In the genomic region with DNA sequence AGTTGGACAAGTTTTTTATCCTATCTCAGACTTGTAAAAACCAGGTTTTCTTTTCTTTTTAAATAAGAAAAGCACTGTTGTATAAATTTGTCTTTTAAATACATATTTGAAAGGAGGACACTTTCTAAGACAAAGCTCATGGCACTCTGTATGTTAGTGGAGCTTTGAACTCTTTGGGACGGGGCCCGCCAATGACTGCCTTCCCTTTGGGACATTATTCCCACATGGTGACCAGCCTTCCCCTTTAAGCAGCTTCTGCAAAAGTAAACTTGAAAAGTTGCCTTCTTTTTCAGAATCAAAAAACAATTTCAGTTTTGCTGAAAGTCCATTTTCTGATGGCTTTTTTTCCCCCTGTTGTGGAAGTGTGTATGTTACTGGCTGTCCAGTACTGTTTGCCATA, we compare ENCODE assay signal across 14 cellular contexts. TPM values are rescaled to one million over a fixed set of nuclear protein-coding genes. Genes with fewer than 3 reads are reported as not detected.
DNase-seq lines count a peak whose midpoint lies in the region; ATAC-seq and TF ChIP-seq lines count a peak whose summit lies in the region.
"Had no signal": no experiment of that assay in that cellular context is flagged by ENCODE, and none has a peak within 500 bp of the region (broad histone marks: within the 10 kb centered on the region; RNA-seq: fewer than 3 reads in every experiment).

No MANE protein-coding gene starts in this region.

- H3K79me2 ChIP-seq in DOHH2 (ENCODE audit: control insufficient read depth, low read length) (peaks cover 86% of the 10 kb centered on the region), SU-DHL-6 (ENCODE audit: insufficient read depth, low read length) (peaks cover 73% of the 10 kb centered on the region)

- H3K4me3 ChIP-seq in DOHH2 (ENCODE audit: low read length) (peak overlapping the region; percentile 81), SU-DHL-6 (ENCODE audit: insufficient read depth, low read length, poor library complexity, severe bottlenecking) (peak overlapping the region; percentile 64), lower lobe of right lung (peak overlapping the region; percentile 89), stomach smooth muscle (ENCODE audit: low read length in 2 of 2) (no peak overlapping the region)
- H3K4me3 ChIP-seq: mucosa of descending colon had no signal

- peaks cover 60% of the 10 kb centered on the region for H3K36me3 ChIP-seq in DOHH2 (ENCODE audit: control insufficient read depth, low read length)
- peaks cover 8% of the 10 kb centered on the region for H3K36me3 ChIP-seq in SU-DHL-6 (ENCODE audit: low read length)
- H3K36me3 ChIP-seq in lower lobe of right lung = no peaks in the 10 kb centered on the region
- no peaks in the 10 kb centered on the region for H3K36me3 ChIP-seq in stomach smooth muscle (ENCODE audit: control insufficient read depth in 2 of 2, insufficient read depth in 2 of 2, low read length in 2 of 2)

- H3K9me3 Mint-ChIP-seq in activated CD8-positive, alpha-beta T cell treated with anti-CD3 and anti-CD28 coated beads for 36 hours = no peaks in the 10 kb centered on the region
- H3K9me3 Mint-ChIP-seq: activated CD4-positive, alpha-beta T cell treated with anti-CD3 and anti-CD28 coated beads, Interleukin-2, amount 10 ng/mL, durations not matched to agents 7 days and 5 days; activated naive CD4-positive, alpha-beta T cell treated with anti-CD3 and anti-CD28 coated beads, Interleukin-2, amount 10 ng/mL, durations not matched to agents 7 days and 5 days; stimulated activated naive CD8-positive, alpha-beta T cell treated with anti-CD3 and anti-CD28 coated beads, Interleukin-15, Interleukin-2, amounts not matched to agents 100 ng/mL and 50 ng/mL, for 24 hours had no signal

- POLR2A ChIA-PET in activated CD8-positive, alpha-beta T cell treated with anti-CD3 and anti-CD28 coated beads for 36 hours (lab: Charles Lee) = no interaction called here

- H3K9me3 ChIP-seq in DOHH2 (ENCODE audit: control insufficient read depth, insufficient read depth, low read length) (no peaks in the 10 kb centered on the region), SU-DHL-6 (ENCODE audit: insufficient read depth, low read length) (no peaks in the 10 kb centered on the region), lower lobe of right lung (no peaks in the 10 kb centered on the region), stomach smooth muscle (ENCODE audit: control insufficient read depth in 2 of 2, low read length in 2 of 2) (no peaks in the 10 kb centered on the region)
- H3K9me3 ChIP-seq: mucosa of descending colon had no signal

- no peak overlapping the region for H2AFZ ChIP-seq in SU-DHL-6 (ENCODE audit: low read depth, low read length, severe bottlenecking)

- ATAC-seq in lower lobe of right lung (no peak), GM21737 (IDR thresholded peaks at IDR 0.05; ENCODE audit: unreplicated experiment) (no peak), left cardiac atrium (no peak)
- no peak for ATAC-seq in activated CD8-positive, alpha-beta T cell treated with anti-CD3 and anti-CD28 coated beads for 36 hours
- ATAC-seq: K562, mucosa of descending colon had no signal

- H3F3A ChIP-seq in DOHH2 (ENCODE audit: control insufficient read depth, insufficient read depth) (peaks cover 22% of the 10 kb centered on the region), SU-DHL-6 (ENCODE audit: insufficient read depth) (peaks cover 59% of the 10 kb centered on the region)

- H3K27ac ChIP-seq in DOHH2 (ENCODE audit: low read depth, low read length) (no peak overlapping the region), SU-DHL-6 (ENCODE audit: low read depth, low read length) (peak overlapping the region; percentile 85), lower lobe of right lung (no peak overlapping the region), stomach smooth muscle (ENCODE audit: low read length) (peak overlapping the region; percentile 37)

- H3K4me2 ChIP-seq in DOHH2 (ENCODE audit: low read length) (peak overlapping the region; percentile 96), SU-DHL-6 (ENCODE audit: low read depth, low read length, poor library complexity, severe bottlenecking) (peak overlapping the region; percentile 97)

- no peaks in the 10 kb centered on the region for H3K27me3 Mint-ChIP-seq in activated CD8-positive, alpha-beta T cell treated with anti-CD3 and anti-CD28 coated beads for 36 hours

- H4K20me1 ChIP-seq in DOHH2 (ENCODE audit: control insufficient read depth, insufficient read depth, low read depth, low read length) (peaks cover 40% of the 10 kb centered on the region), SU-DHL-6 (ENCODE audit: low read depth, low read length) (no peaks in the 10 kb centered on the region)

- no peak overlapping the region for H3K4me3 Mint-ChIP-seq in activated CD8-positive, alpha-beta T cell treated with anti-CD3 and anti-CD28 coated beads for 36 hours
- H3K4me3 Mint-ChIP-seq: activated CD4-positive, alpha-beta T cell treated with anti-CD3 and anti-CD28 coated beads, Interleukin-2, amount 10 ng/mL, durations not matched to agents 7 days and 5 days; activated naive CD4-positive, alpha-beta T cell treated with anti-CD3 and anti-CD28 coated beads, Interleukin-2, amount 10 ng/mL, durations not matched to agents 7 days and 5 days; stimulated activated naive CD8-positive, alpha-beta T cell treated with anti-CD3 and anti-CD28 coated beads, Interleukin-15, Interleukin-2, amounts not matched to agents 100 ng/mL and 50 ng/mL, for 24 hours had no signal

- H3K9me2 ChIP-seq in DOHH2 (replicated peaks; ENCODE audit: control insufficient read depth, low read length) = no peaks in the 10 kb centered on the region
- no peaks in the 10 kb centered on the region for H3K9me2 ChIP-seq in SU-DHL-6 (replicated peaks; ENCODE audit: insufficient read depth, low read length)

- no peak for DNase-seq in lower lobe of right lung
- no peak for DNase-seq in hypothalamus (lab: John Stamatoyannopoulos, UW)
- DNase-seq in left cardiac atrium = no peak
- DNase-seq in activated CD8-positive, alpha-beta T cell treated with anti-CD3 and anti-CD28 coated beads for 36 hours = no peak
- DNase-seq: activated CD4-positive, alpha-beta T cell treated with anti-CD3 and anti-CD28 coated beads, Interleukin-2, amount 10 ng/mL, durations not matched to agents 7 days and 5 days; activated naive CD4-positive, alpha-beta T cell treated with anti-CD3 and anti-CD28 coated beads, Interleukin-2, amount 10 ng/mL, durations not matched to agents 7 days and 5 days; kidney; mucosa of descending colon had no signal

- H3K27me3 ChIP-seq in DOHH2 (ENCODE audit: control insufficient read depth, low read length) (no peaks in the 10 kb centered on the region), SU-DHL-6 (ENCODE audit: low read length) (no peaks in the 10 kb centered on the region), lower lobe of right lung (ENCODE audit: low read depth) (no peaks in the 10 kb centered on the region), stomach smooth muscle (ENCODE audit: control insufficient read depth in 1 of 2, insufficient read depth in 2 of 2, low read length in 2 of 2) (no peaks in the 10 kb centered on the region)

- H3K9ac ChIP-seq in SU-DHL-6 (ENCODE audit: low read length) (peak overlapping the region; percentile 97), stomach smooth muscle (ENCODE audit: low read length in 2 of 2) (no peak overlapping the region)

- H3K27ac Mint-ChIP-seq in activated CD8-positive, alpha-beta T cell treated with anti-CD3 and anti-CD28 coated beads for 36 hours = no peak overlapping the region
- H3K27ac Mint-ChIP-seq: activated CD4-positive, alpha-beta T cell treated with anti-CD3 and anti-CD28 coated beads, Interleukin-2, amount 10 ng/mL, durations not matched to agents 7 days and 5 days; activated naive CD4-positive, alpha-beta T cell treated with anti-CD3 and anti-CD28 coated beads, Interleukin-2, amount 10 ng/mL, durations not matched to agents 7 days and 5 days; stimulated activated naive CD8-positive, alpha-beta T cell treated with anti-CD3 and anti-CD28 coated beads, Interleukin-15, Interleukin-2, amounts not matched to agents 100 ng/mL and 50 ng/mL, for 24 hours had no signal

- peaks cover 24% of the 10 kb centered on the region for H3K4me1 Mint-ChIP-seq in activated CD8-positive, alpha-beta T cell treated with anti-CD3 and anti-CD28 coated beads for 36 hours (ENCODE audit: low read depth)

- CTCF ChIA-PET in activated CD8-positive, alpha-beta T cell treated with anti-CD3 and anti-CD28 coated beads for 36 hours (lab: Charles Lee) = no interaction called here

- H3K4me1 ChIP-seq in DOHH2 (ENCODE audit: control insufficient read depth, low read length) = peaks cover 46% of the 10 kb centered on the region
- H3K4me1 ChIP-seq in lower lobe of right lung = peaks cover 44% of the 10 kb centered on the region
- peaks cover 27% of the 10 kb centered on the region for H3K4me1 ChIP-seq in stomach smooth muscle (ENCODE audit: control insufficient read depth, insufficient read depth, low read length)

- intact Hi-C loops in lower lobe of right lung (cut with DNase I) (no loop called here), left cardiac atrium (cut with DNase I) (loop anchor here in 1 of 2 donors (5.0 kb wide), 3 partner anchors 38 to 413 kb away; no protein-coding TSS in a partner anchor)
- intact Hi-C loops in activated CD8-positive, alpha-beta T cell treated with anti-CD3 and anti-CD28 coated beads for 36 hours (cut with micrococcal nuclease) = no loop called here

- TF ChIP-seq CTCF in DOHH2 (IDR thresholded peaks at IDR 0.05; ENCODE audit: low read depth, low read length, poor library complexity, severe bottlenecking) (no peak), SU-DHL-6 (IDR thresholded peaks at IDR 0.05; ENCODE audit: insufficient read depth, low read length, poor library complexity, severe bottlenecking) (no peak), lower lobe of right lung (IDR thresholded peaks at IDR 0.05) (no peak)
- TF ChIP-seq CTCF in activated CD8-positive, alpha-beta T cell treated with anti-CD3 and anti-CD28 coated beads for 36 hours (IDR thresholded peaks at IDR 0.05) = no peak

- peaks cover 1% of the 10 kb centered on the region for H3K36me3 Mint-ChIP-seq in activated CD8-positive, alpha-beta T cell treated with anti-CD3 and anti-CD28 coated beads for 36 hours (ENCODE audit: low read depth)

RNA-seq across cellular contexts. Expression of gene CUX1, which starts 1.8 kb away (rescaled TPM):
- 118 TPM for total RNA-seq in lower lobe of right lung
- total RNA-seq in left cardiac atrium = 100 to 1,000 TPM in 1 of 2 donors, 10 to 100 TPM in 1; 81.6 to 108 TPM
- total RNA-seq in activated CD8-positive, alpha-beta T cell treated with anti-CD3 and anti-CD28 coated beads for 36 hours = 10 to 100 TPM; 20.2 to 20.4 TPM

Comparison
In these comparisons a context has a peak if more than half of its experiments do, and no peak if none do; other contexts are left out.
1. H3K27ac ChIP-seq: peak in SU-DHL-6 (single experiment) and stomach smooth muscle (single experiment); none in DOHH2 (single experiment) and lower lobe of right lung (single experiment).
2. H3K4me3 ChIP-seq: peak in DOHH2 (single experiment), SU-DHL-6 (single experiment) and lower lobe of right lung (single experiment); none in stomach smooth muscle (0 of 2).